Comparison of ENCODE assay signal across 10 cellular contexts in the genomic region with DNA sequence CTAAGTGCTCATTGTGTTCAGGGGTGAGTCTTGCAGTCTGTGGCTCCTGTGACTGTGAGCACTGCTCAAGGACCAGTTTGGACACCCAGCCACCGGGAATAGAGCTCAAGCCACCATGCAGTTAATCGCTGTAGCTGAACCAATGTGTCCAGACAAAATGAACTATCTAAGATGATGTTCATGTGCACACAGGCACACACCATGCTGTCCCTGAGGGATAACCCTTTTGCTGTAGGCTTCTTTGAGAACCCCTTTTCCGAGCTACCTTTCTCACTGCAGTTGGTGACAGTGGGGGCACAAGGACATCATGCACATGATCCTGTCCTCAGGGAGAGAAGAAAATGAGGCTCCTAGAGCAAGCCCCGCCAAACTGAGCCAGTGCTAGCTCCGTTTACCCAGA.
"Had no signal": no experiment of that assay in that cellular context is flagged by ENCODE, and none has a peak within 500 bp of the region (broad histone marks: within the 10 kb centered on the region; RNA-seq: fewer than 3 reads in every experiment).

No MANE protein-coding gene starts in this region.

- H3K4me3 Mint-ChIP-seq: HFFc6, IgD-negative memory B cell had no signal

- H3K27ac Mint-ChIP-seq: HFFc6 had no signal

- H2AFZ ChIP-seq: GM23248 had no signal

- DNase-seq: GM23248, GOT3, H7, HFFc6, KBM-7 had no signal

- H3K9me3 Mint-ChIP-seq: HFFc6, IgD-negative memory B cell had no signal

- H3K36me3 Mint-ChIP-seq: IgD-negative memory B cell had no signal

- H3K9ac ChIP-seq: GM23248 had no signal

- ATAC-seq: HCT116, HepG2 had no signal

- H3K36me3 ChIP-seq: HAP-1 had no signal

- H3K4me3 ChIP-seq: GM23248, HAP-1 had no signal

- H3K27ac ChIP-seq: GM23248, HL-60 had no signal

- H3K9me3 ChIP-seq: HAP-1 had no signal
